In the genomic region with DNA sequence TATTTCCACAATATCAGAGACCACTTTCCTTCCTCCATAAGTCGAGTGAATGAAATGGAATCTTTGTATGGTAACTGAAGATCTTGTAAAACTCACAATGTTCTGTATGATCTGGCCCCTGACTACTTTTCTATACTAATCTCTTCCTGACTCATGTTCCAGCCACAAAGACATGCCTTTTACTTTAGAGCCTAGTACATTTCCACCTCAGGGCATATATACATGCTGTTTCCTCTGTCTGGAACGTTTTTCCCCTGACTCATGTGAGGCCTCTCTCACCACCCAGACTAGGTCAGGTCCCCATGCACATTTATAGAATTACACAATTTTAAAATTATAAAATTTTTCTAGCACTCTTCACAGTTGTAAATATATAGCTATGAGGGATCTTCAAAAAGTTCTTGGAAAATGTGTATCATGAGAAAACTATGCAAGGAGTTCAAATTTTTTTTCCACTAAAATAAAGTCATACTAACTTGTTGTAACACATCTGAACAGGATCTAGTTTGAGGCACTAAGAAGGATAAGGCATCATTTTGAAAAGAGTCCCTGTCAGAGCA, we compare ENCODE assay signal across 20 cellular contexts.
DNase-seq lines count a peak whose midpoint lies in the region; ATAC-seq and FAIRE-seq lines count a peak whose summit lies in the region.
"Had no signal": no experiment of that assay in that cellular context is flagged by ENCODE, and none has a peak within 500 bp of the region (broad histone marks: within the 10 kb centered on the region; RNA-seq: fewer than 3 reads in every experiment).

No MANE protein-coding gene starts in this region.

- no peaks in the 10 kb centered on the region for H3K36me3 Mint-ChIP-seq in T-helper 2 cell treated with Interferon-gamma antibody and Interleukin-4, amounts not matched to agents 5 μg/mL and 100 μg/mL, for 36 hours (ENCODE audit: low read depth)
- H3K36me3 Mint-ChIP-seq: activated CD4-positive, alpha-beta memory T cell treated with anti-CD3 and anti-CD28 coated beads for 36 hours had no signal

- no peak for FAIRE-seq in urothelium cell line (lab: Jason Lieb, UNC)

- H3K27ac Mint-ChIP-seq in stimulated activated naive CD8-positive, alpha-beta T cell treated with anti-CD3 and anti-CD28 coated beads, Interleukin-15, amount 100 ng/mL, for 72 hours: no peak overlapping the region
- no peak overlapping the region for H3K27ac Mint-ChIP-seq in T-helper 2 cell treated with Interferon-gamma antibody and Interleukin-4, amounts not matched to agents 5 μg/mL and 100 μg/mL, for 36 hours
- H3K27ac Mint-ChIP-seq: activated CD4-positive, alpha-beta memory T cell treated with anti-CD3 and anti-CD28 coated beads for 36 hours; immature natural killer cell had no signal

- H3K27me3 Mint-ChIP-seq in stimulated activated naive CD8-positive, alpha-beta T cell treated with anti-CD3 and anti-CD28 coated beads, Interleukin-15, amount 100 ng/mL, for 72 hours: no peaks in the 10 kb centered on the region
- H3K27me3 Mint-ChIP-seq in T-helper 2 cell treated with Interferon-gamma antibody and Interleukin-4, amounts not matched to agents 5 μg/mL and 100 μg/mL, for 36 hours (ENCODE audit: low read depth): no peaks in the 10 kb centered on the region
- H3K27me3 Mint-ChIP-seq: activated CD4-positive, alpha-beta memory T cell treated with anti-CD3 and anti-CD28 coated beads for 36 hours had no signal

- H3K4me3 ChIP-seq in SK-N-MC: no peak overlapping the region
- H3K4me3 ChIP-seq: coronary artery, psoas muscle, vagina had no signal

- H3K9me3 ChIP-seq in SK-N-MC (ENCODE audit: low read depth, low read length): no peaks in the 10 kb centered on the region
- H3K9me3 ChIP-seq: psoas muscle, vagina had no signal

- no peaks in the 10 kb centered on the region for H3K36me3 ChIP-seq in SK-N-MC (ENCODE audit: insufficient read depth, low read length)
- H3K36me3 ChIP-seq: vagina had no signal

- H3K27ac ChIP-seq in SK-N-MC: peak overlapping the region; percentile 80
- H3K27ac ChIP-seq: coronary artery, psoas muscle, vagina had no signal

- H3K4me1 Mint-ChIP-seq in stimulated activated naive CD8-positive, alpha-beta T cell treated with anti-CD3 and anti-CD28 coated beads, Interleukin-15, amount 100 ng/mL, for 72 hours: no peaks in the 10 kb centered on the region
- no peaks in the 10 kb centered on the region for H3K4me1 Mint-ChIP-seq in T-helper 2 cell treated with Interferon-gamma antibody and Interleukin-4, amounts not matched to agents 5 μg/mL and 100 μg/mL, for 36 hours (ENCODE audit: low read depth)
- H3K4me1 Mint-ChIP-seq: immature natural killer cell had no signal

- H3K9ac ChIP-seq in SK-N-MC (ENCODE audit: insufficient read length): no peak overlapping the region

- no peak for DNase-seq in stimulated activated naive CD8-positive, alpha-beta T cell treated with anti-CD3 and anti-CD28 coated beads, Interleukin-15, Interleukin-2, amounts not matched to agents 100 U/mL and 50 U/mL, for 24 hours
- DNase-seq in stimulated activated naive CD8-positive, alpha-beta T cell treated with anti-CD3 and anti-CD28 coated beads, Interleukin-15, amount 100 ng/mL, for 72 hours: no peak
- DNase-seq in SK-N-MC (ENCODE audit: low read depth, low spot score): no peak
- DNase-seq in fibroblast of peridontal ligament (ENCODE audit: extremely low read depth): peak; percentile 38
- peak; percentile 0 for DNase-seq in urothelium cell line (ENCODE audit: low spot score)
- DNase-seq in T-helper 2 cell treated with Interferon-gamma antibody and Interleukin-4, amounts not matched to agents 5 μg/mL and 100 μg/mL, for 36 hours (ENCODE audit: low spot score): no peak
- DNase-seq in COLO668 (lab: John Stamatoyannopoulos, UW; ENCODE audit: unreplicated experiment): no peak
- DNase-seq: activated CD4-positive, alpha-beta memory T cell treated with anti-CD3 and anti-CD28 coated beads for 36 hours; activated gamma-delta T cell treated with Interleukin-2 at 50 U/mL for 16 hours; AML-193; DND-41; HCEC 1CT; immature natural killer cell; NCI-H446 treated with DMSO at 0.1 percent for 48 hours; psoas muscle; stimulated activated CD4-positive, alpha-beta T cell treated with anti-CD3 and anti-CD28 coated beads, Interleukin-2, amount 100 ng/mL, for 24 hours had no signal

- ATAC-seq in stimulated activated naive CD8-positive, alpha-beta T cell treated with anti-CD3 and anti-CD28 coated beads, Interleukin-15, Interleukin-2, amounts not matched to agents 100 U/mL and 50 U/mL, for 24 hours: peak; percentile 61
- no peak for ATAC-seq in stimulated activated naive CD8-positive, alpha-beta T cell treated with anti-CD3 and anti-CD28 coated beads, Interleukin-15, amount 100 ng/mL, for 72 hours
- no peak for ATAC-seq in HG03097 (IDR thresholded peaks at IDR 0.05; ENCODE audit: low FRiP score, unreplicated experiment)
- ATAC-seq: Panc1, psoas muscle had no signal

- H3K4me3 Mint-ChIP-seq in stimulated activated naive CD8-positive, alpha-beta T cell treated with anti-CD3 and anti-CD28 coated beads, Interleukin-15, amount 100 ng/mL, for 72 hours: no peak overlapping the region
- H3K4me3 Mint-ChIP-seq in T-helper 2 cell treated with Interferon-gamma antibody and Interleukin-4, amounts not matched to agents 5 μg/mL and 100 μg/mL, for 36 hours: no peak overlapping the region
- H3K4me3 Mint-ChIP-seq: activated CD4-positive, alpha-beta memory T cell treated with anti-CD3 and anti-CD28 coated beads for 36 hours; immature natural killer cell had no signal

- H3K9me3 Mint-ChIP-seq in stimulated activated naive CD8-positive, alpha-beta T cell treated with anti-CD3 and anti-CD28 coated beads, Interleukin-15, amount 100 ng/mL, for 72 hours: no peaks in the 10 kb centered on the region
- H3K9me3 Mint-ChIP-seq in T-helper 2 cell treated with Interferon-gamma antibody and Interleukin-4, amounts not matched to agents 5 μg/mL and 100 μg/mL, for 36 hours: no peaks in the 10 kb centered on the region
- H3K9me3 Mint-ChIP-seq: activated CD4-positive, alpha-beta memory T cell treated with anti-CD3 and anti-CD28 coated beads for 36 hours; immature natural killer cell had no signal

Comparison
In these comparisons a context has a peak if more than half of its experiments do, and no peak if none do; other contexts are left out.
1. DNase-seq: peak in fibroblast of peridontal ligament (single experiment) and urothelium cell line (single experiment); none in stimulated activated naive CD8-positive, alpha-beta T cell treated with anti-CD3 and anti-CD28 coated beads, Interleukin-15, Interleukin-2, amounts not matched to agents 100 U/mL and 50 U/mL, for 24 hours (single experiment), stimulated activated naive CD8-positive, alpha-beta T cell treated with anti-CD3 and anti-CD28 coated beads, Interleukin-15, amount 100 ng/mL, for 72 hours (0 of 2), SK-N-MC (single experiment), T-helper 2 cell treated with Interferon-gamma antibody and Interleukin-4, amounts not matched to agents 5 μg/mL and 100 μg/mL, for 36 hours (single experiment) and COLO668 (single experiment).